1 cellular context compared by ENCODE assay signal in the genomic region with DNA sequence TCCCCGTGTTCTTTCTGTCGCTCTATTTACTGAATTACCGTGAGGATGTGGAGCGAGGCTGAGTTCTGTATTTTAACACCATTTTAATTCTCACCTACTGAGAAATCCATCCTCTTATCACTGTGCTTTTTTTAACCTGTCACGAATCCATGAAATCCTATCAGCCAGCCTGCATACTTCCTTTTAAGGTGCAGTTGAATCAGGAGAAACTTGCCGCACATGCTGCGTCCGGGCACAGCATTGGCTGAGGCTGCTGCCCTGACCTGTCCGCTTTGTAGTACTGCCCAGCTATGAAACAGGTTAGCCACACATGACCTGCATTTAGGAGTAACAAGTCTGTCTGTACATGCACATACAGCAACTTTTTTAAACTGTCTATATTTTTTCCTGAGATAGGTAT.
TF ChIP-seq lines count a peak whose summit lies in the region.

No MANE protein-coding gene starts in this region.

TF ChIP-seq in GM23338, 12 proteins besides CTCF, POLR2A, EP300 and RAD21 (continued from another document):
- TF ChIP-seq ZNF462 (CRISPR knock-in tag; IDR thresholded peaks at IDR 0.05) = no peak
- TF ChIP-seq EZH2phosphoT487 (IDR thresholded peaks at IDR 0.05; ENCODE audit: unreplicated experiment) = no peak
- no peak for TF ChIP-seq STAT1 (IDR thresholded peaks at IDR 0.05; ENCODE audit: unreplicated experiment)
